In the genomic region with DNA sequence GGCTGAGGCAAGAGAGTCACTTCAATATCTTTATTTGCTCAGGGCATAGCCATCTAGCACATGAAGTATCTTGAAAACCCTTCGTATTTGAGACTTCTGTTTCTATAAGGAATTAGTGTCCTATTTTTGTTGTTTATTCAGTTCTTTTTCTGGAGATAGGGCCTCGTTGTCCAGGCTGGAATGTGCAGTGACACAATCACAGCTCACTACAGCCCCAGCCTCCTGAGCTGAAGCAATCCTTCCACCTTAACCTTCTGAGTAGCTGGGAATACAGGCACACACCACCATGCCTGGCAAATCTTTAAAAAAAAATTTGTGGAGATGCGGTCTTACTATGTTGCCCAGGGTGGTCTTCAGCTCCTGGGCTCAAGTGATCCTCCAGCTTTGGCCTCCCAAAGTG, we compare ENCODE assay signal across 20 cellular contexts. TPM values are rescaled to one million over a fixed set of nuclear protein-coding genes. Genes with fewer than 3 reads are reported as not detected.
DNase-seq lines count a peak whose midpoint lies in the region; ATAC-seq, FAIRE-seq and TF ChIP-seq lines count a peak whose summit lies in the region.
"Had no signal": no experiment of that assay in that cellular context is flagged by ENCODE, and none has a peak within 500 bp of the region (broad histone marks: within the 10 kb centered on the region; RNA-seq: fewer than 3 reads in every experiment).

No MANE protein-coding gene starts in this region.

- no peak overlapping the region for H3K4me2 ChIP-seq in astrocyte (ENCODE audit: low read length)
- H3K4me2 ChIP-seq: BLaER1, GM23338 had no signal

- H3K27me3 Mint-ChIP-seq in HFFc6 (ENCODE audit: insufficient read depth) = no peaks in the 10 kb centered on the region; the same call in 1 of the 2 replicates
- H3K27me3 Mint-ChIP-seq in astrocyte (ENCODE audit: low read depth, unreplicated experiment) = no peaks in the 10 kb centered on the region
- no peaks in the 10 kb centered on the region for H3K27me3 Mint-ChIP-seq in stimulated activated naive B cell treated with anti-CD40 and anti-IgM and Interleukin-4, amounts not matched to agents 10 μg/mL and 1 μg/mL and 100 μg/mL, for 72 hours
- H3K27me3 Mint-ChIP-seq: CD4-positive, alpha-beta memory T cell had no signal

- peaks cover 40% of the 10 kb centered on the region for H4K20me1 ChIP-seq in astrocyte (ENCODE audit: insufficient read depth, low read length)

- no peaks in the 10 kb centered on the region for H3K36me3 ChIP-seq in astrocyte (ENCODE audit: insufficient read depth, low read length)

- no peak for FAIRE-seq in astrocyte (lab: Jason Lieb, UNC)
- FAIRE-seq: GM12892, GM18507, H54, HTR-8/SVneo had no signal

- TF ChIP-seq CTCF in HFFc6 (IDR thresholded peaks at IDR 0.05) (no peak), astrocyte (IDR thresholded peaks at IDR 0.05; ENCODE audit: insufficient read depth, low read depth, low read length) (no peak), fibroblast of pulmonary artery (IDR thresholded peaks at IDR 0.05; ENCODE audit: low read length, missing control alignments) (no peak), GM20000 (IDR thresholded peaks at IDR 0.05; ENCODE audit: extremely low read depth, missing control alignments) (no peak)

- peaks cover 14% of the 10 kb centered on the region for H3K9me3 Mint-ChIP-seq in HFFc6
- peaks cover 7% of the 10 kb centered on the region for H3K9me3 Mint-ChIP-seq in astrocyte (ENCODE audit: unreplicated experiment)
- H3K9me3 Mint-ChIP-seq in stimulated activated naive B cell treated with anti-CD40 and anti-IgM and Interleukin-4, amounts not matched to agents 10 μg/mL and 1 μg/mL and 100 μg/mL, for 72 hours = peaks cover 4 to 7% of the 10 kb centered on the region in 2 donors

- H3K27ac ChIP-seq in astrocyte (ENCODE audit: low read depth, low read length) = no peak overlapping the region
- H3K27ac ChIP-seq: BLaER1 had no signal

- no peaks in the 10 kb centered on the region for H3K4me1 ChIP-seq in astrocyte (ENCODE audit: insufficient read depth, low read length)

- H3K27ac Mint-ChIP-seq in HFFc6 = peak overlapping the region; percentile 18; the same call in 1 of the 2 replicates
- H3K27ac Mint-ChIP-seq in astrocyte (ENCODE audit: unreplicated experiment) = peak overlapping the region; percentile 2
- peak overlapping the region; percentile 3 for H3K27ac Mint-ChIP-seq in stimulated activated naive B cell treated with anti-CD40 and anti-IgM and Interleukin-4, amounts not matched to agents 10 μg/mL and 1 μg/mL and 100 μg/mL, for 72 hours
- H3K27ac Mint-ChIP-seq: GM23338 had no signal

- H3K79me2 ChIP-seq in astrocyte (ENCODE audit: insufficient read depth, low read length) = peaks cover 97% of the 10 kb centered on the region

- H3K36me3 Mint-ChIP-seq in HFFc6 (ENCODE audit: low read depth) (peaks cover 29% of the 10 kb centered on the region), astrocyte (ENCODE audit: low read depth, unreplicated experiment) (peaks cover 10% of the 10 kb centered on the region)
- peaks cover 33 to 59% of the 10 kb centered on the region in 2 donors for H3K36me3 Mint-ChIP-seq in stimulated activated naive B cell treated with anti-CD40 and anti-IgM and Interleukin-4, amounts not matched to agents 10 μg/mL and 1 μg/mL and 100 μg/mL, for 72 hours

- no peaks in the 10 kb centered on the region for H3K27me3 ChIP-seq in astrocyte (ENCODE audit: insufficient read depth, low read length)
- H3K27me3 ChIP-seq: BLaER1 had no signal

- DNase-seq in HFFc6 = no peak
- no peak for DNase-seq in astrocyte (ENCODE audit: low read depth)
- DNase-seq in fibroblast of pulmonary artery (ENCODE audit: low read depth) = peak; percentile 27
- DNase-seq in stimulated activated naive B cell treated with anti-CD40 and anti-IgM and Interleukin-4, amounts not matched to agents 10 μg/mL and 1 μg/mL and 100 μg/mL, for 72 hours = no peak
- no peak for DNase-seq in GM20000 (ENCODE audit: low spot score)
- no peak for DNase-seq in NCI-H2081 (lab: John Stamatoyannopoulos, UW)
- DNase-seq in NCI-H510A (lab: John Stamatoyannopoulos, UW) = no peak
- DNase-seq: 8988T; CD4-positive, alpha-beta memory T cell; DMS153; DMS79; GDM1; HCEC 1CT had no signal

- H3K4me3 ChIP-seq in astrocyte (ENCODE audit: insufficient read depth, low read depth, low read length) (no peak overlapping the region), fibroblast of pulmonary artery (replicated peaks; ENCODE audit: low read depth, low read length) (no peak overlapping the region)
- H3K4me3 ChIP-seq: BLaER1, GM23338 had no signal

- no peak overlapping the region for H2AFZ ChIP-seq in astrocyte (ENCODE audit: low read depth, low read length)
- H2AFZ ChIP-seq: GM23338 had no signal

- H3K4me3 Mint-ChIP-seq in HFFc6 = no peak overlapping the region
- no peak overlapping the region for H3K4me3 Mint-ChIP-seq in astrocyte (ENCODE audit: unreplicated experiment)
- no peak overlapping the region for H3K4me3 Mint-ChIP-seq in stimulated activated naive B cell treated with anti-CD40 and anti-IgM and Interleukin-4, amounts not matched to agents 10 μg/mL and 1 μg/mL and 100 μg/mL, for 72 hours
- H3K4me3 Mint-ChIP-seq: CD4-positive, alpha-beta memory T cell; GM23338 had no signal

- H3K4me1 Mint-ChIP-seq in HFFc6 (ENCODE audit: low read depth) (peaks cover 19% of the 10 kb centered on the region; the same call in 1 of the 2 replicates), astrocyte (ENCODE audit: low read depth, unreplicated experiment) (peaks cover 12% of the 10 kb centered on the region)
- H3K4me1 Mint-ChIP-seq in stimulated activated naive B cell treated with anti-CD40 and anti-IgM and Interleukin-4, amounts not matched to agents 10 μg/mL and 1 μg/mL and 100 μg/mL, for 72 hours = peaks cover 10 to 12% of the 10 kb centered on the region in 2 donors

- no peak overlapping the region for H3K9ac ChIP-seq in astrocyte (ENCODE audit: low read length)
- H3K9ac ChIP-seq: BLaER1 had no signal

- H3K9me3 ChIP-seq in astrocyte (ENCODE audit: insufficient read depth, low read depth, low read length) = no peaks in the 10 kb centered on the region

- no peak for ATAC-seq in stimulated activated naive B cell treated with anti-CD40 and anti-IgM and Interleukin-4, amounts not matched to agents 10 μg/mL and 1 μg/mL and 100 μg/mL, for 72 hours (replicated peaks)
- ATAC-seq: GM23338 had no signal

RNA-seq across cellular contexts. Expression of gene PSMD14, which starts 50.6 kb away (rescaled TPM):
- total RNA-seq in HFFc6 (2021; fragmentation: NEBNext Ultra II Directional; extraction: Animal tissue kit (Norgen Biotek cat#: 25700)) = 10 to 100 TPM; 74.7 to 88.8 (median 78.7) TPM
- total RNA-seq in astrocyte = 81.5 and 86.0 TPM in 2 replicates

RNA-seq across cellular contexts. Expression of gene TBR1, which starts 57.3 kb away (rescaled TPM):
- under 1 TPM in 1 of 6 experiments, not detected in 5; 0.02 TPM for total RNA-seq in HFFc6 (2021; fragmentation: NEBNext Ultra II Directional; extraction: Animal tissue kit (Norgen Biotek cat#: 25700))
- total RNA-seq in astrocyte = not detected in 2 replicates
- total RNA-seq: CD4-positive, alpha-beta memory T cell; Daoy; GM23338 had no signal
